In the genomic region with DNA sequence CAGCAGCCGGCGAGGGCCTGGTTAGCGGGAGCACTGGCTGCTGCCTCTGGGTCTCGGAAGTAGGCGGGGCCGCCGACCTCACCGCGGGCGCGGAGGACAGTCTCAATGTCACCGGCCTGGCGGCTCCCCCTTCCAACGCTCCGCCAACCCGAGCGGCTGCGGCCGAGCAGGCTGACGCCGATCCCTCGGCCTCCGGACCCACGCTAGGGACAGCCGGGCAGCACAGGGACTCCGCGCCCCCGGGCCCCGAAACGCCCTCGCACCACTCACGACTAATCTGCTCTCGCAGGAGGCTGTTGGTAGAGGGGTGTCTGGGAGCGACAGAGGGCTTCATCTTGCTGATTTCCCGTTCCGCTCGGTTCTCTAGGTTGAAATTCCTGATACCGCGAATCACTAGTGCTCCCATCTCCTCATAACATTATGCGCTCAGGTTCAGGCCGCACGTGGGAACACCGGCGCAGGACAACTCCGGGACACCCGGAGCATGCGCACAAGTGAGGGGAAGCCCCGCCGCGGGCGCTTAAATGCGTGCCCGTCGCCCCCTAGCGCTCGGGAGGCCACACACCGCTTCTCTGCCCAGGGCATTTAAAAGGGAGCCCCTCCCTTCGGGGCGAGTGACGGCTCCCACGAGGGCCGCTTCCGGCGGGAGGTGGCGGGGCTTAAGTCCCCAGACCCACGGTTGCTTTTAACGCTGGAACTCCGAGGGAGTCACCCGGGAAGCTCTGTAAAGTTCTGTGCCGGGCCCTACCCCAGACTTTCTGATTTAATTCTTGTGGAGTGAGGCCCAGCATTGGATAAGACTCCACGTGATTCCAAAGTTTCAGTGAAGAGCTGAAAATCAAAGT, we compare ENCODE assay signal across 8 cellular contexts. TPM values are rescaled to one million over a fixed set of nuclear protein-coding genes. Genes with fewer than 3 reads are reported as not detected.
DNase-seq lines count a peak whose midpoint lies in the region; ATAC-seq and TF ChIP-seq lines count a peak whose summit lies in the region.

A gene (minus strand): TSS at position 496 of the 845 bp plus-strand sequence. CDS start 90 bp downstream, at position 406.

- DNase-seq in DMS79 treated with DMSO at 0.1 percent for 48 hours (lab: John Stamatoyannopoulos, UW), result peak; percentile 86
- peak; percentile 89 for DNase-seq in KG1 (lab: John Stamatoyannopoulos, UW)
- peak; percentile 95 for DNase-seq in activated T-cell treated with anti-CD3 and anti-CD28 coated beads, Interleukin-2, amount 50 U/mL, for 4 hours
- peak; percentile 97 for DNase-seq in myocyte (ENCODE audit: low read depth)
- peak; percentile 90 to 92 for DNase-seq in stimulated activated CD8-positive, alpha-beta memory T cell treated with anti-CD3 and anti-CD28 coated beads, Interleukin-7, amount 100 ng/mL, for 48 hours (ENCODE audit: extremely low read depth in 1 of 2, low read depth in 1 of 2)

- H3K27me3 Mint-ChIP-seq in activated T-cell treated with anti-CD3 and anti-CD28 coated beads, Interleukin-2, amount 50 U/mL, for 4 hours (ENCODE audit: low read depth), result peaks cover 10% of the 10 kb centered on the region

- peaks cover 14% of the 10 kb centered on the region for H3K36me3 Mint-ChIP-seq in activated T-cell treated with anti-CD3 and anti-CD28 coated beads, Interleukin-2, amount 50 U/mL, for 4 hours (ENCODE audit: insufficient read depth)

- H3K4me1 Mint-ChIP-seq in activated T-cell treated with anti-CD3 and anti-CD28 coated beads, Interleukin-2, amount 50 U/mL, for 4 hours (ENCODE audit: low read depth), result peaks cover 36% of the 10 kb centered on the region

- ATAC-seq in GM21723 (IDR thresholded peaks at IDR 0.05; ENCODE audit: unreplicated experiment), result peak; percentile 92
- ATAC-seq in activated T-cell treated with anti-CD3 and anti-CD28 coated beads, Interleukin-2, amount 50 U/mL, for 4 hours, result peak; percentile 94 to 95
- ATAC-seq in esophagus mucosa, result peak; percentile 100

- H3K9me3 Mint-ChIP-seq in activated T-cell treated with anti-CD3 and anti-CD28 coated beads, Interleukin-2, amount 50 U/mL, for 4 hours, result no peaks in the 10 kb centered on the region

- peak within 1 kb of the TSS; percentile 97 for H3K4me3 Mint-ChIP-seq in activated T-cell treated with anti-CD3 and anti-CD28 coated beads, Interleukin-2, amount 50 U/mL, for 4 hours

TF ChIP-seq in PFSK-1, 5 proteins besides CTCF, POLR2A, EP300 and RAD21:
- TF ChIP-seq FOXP2 (optimal IDR thresholded peaks at IDR 0.05; ENCODE audit: borderline replicate concordance, extremely low read depth, extremely low read length, insufficient read depth), result peak; percentile 27
- TF ChIP-seq TAF1 (IDR thresholded peaks at IDR 0.05; ENCODE audit: borderline replicate concordance, insufficient read depth, low read length), result peak; percentile 77
- peak; percentile 81; the same call in 1 of the 2 replicates for TF ChIP-seq SIN3A (IDR thresholded peaks at IDR 0.05; ENCODE audit: borderline replicate concordance, insufficient read depth, low read length)
- TF ChIP-seq POLR2AphosphoS5 (IDR thresholded peaks at IDR 0.05; ENCODE audit: low read depth, low read length), result peak; percentile 92
- TF ChIP-seq, protein P1, sequence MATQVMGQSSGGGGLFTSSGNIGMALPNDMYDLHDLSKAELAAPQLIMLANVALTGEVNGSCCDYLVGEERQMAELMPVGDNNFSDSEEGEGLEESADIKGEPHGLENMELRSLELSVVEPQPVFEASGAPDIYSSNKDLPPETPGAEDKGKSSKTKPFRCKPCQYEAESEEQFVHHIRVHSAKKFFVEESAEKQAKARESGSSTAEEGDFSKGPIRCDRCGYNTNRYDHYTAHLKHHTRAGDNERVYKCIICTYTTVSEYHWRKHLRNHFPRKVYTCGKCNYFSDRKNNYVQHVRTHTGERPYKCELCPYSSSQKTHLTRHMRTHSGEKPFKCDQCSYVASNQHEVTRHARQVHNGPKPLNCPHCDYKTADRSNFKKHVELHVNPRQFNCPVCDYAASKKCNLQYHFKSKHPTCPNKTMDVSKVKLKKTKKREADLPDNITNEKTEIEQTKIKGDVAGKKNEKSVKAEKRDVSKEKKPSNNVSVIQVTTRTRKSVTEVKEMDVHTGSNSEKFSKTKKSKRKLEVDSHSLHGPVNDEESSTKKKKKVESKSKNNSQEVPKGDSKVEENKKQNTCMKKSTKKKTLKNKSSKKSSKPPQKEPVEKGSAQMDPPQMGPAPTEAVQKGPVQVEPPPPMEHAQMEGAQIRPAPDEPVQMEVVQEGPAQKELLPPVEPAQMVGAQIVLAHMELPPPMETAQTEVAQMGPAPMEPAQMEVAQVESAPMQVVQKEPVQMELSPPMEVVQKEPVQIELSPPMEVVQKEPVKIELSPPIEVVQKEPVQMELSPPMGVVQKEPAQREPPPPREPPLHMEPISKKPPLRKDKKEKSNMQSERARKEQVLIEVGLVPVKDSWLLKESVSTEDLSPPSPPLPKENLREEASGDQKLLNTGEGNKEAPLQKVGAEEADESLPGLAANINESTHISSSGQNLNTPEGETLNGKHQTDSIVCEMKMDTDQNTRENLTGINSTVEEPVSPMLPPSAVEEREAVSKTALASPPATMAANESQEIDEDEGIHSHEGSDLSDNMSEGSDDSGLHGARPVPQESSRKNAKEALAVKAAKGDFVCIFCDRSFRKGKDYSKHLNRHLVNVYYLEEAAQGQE (IDR thresholded peaks at IDR 0.05; ENCODE audit: insufficient read depth in 1 of 2, low read depth in 2 of 2, low read length in 2 of 2), result no peak

RNA-seq across cellular contexts. Expression of the gene that starts here (rescaled TPM):
- polyA plus RNA-seq in PFSK-1 (2012; ENCODE audit: insufficient read length, low read depth), result 70.5 TPM
- 100 to 1,000 TPM; 110 to 130 (median 115) TPM for total RNA-seq in activated T-cell treated with anti-CD3 and anti-CD28 coated beads, Interleukin-2, amount 50 U/mL, for 4 hours
- total RNA-seq in esophagus mucosa, result 20.6 TPM
- 29.6 and 41.4 TPM in 2 replicates for total RNA-seq in myocyte
- 19.4 TPM for polyA plus RNA-seq in myocyte (2012)

Comparison
In these comparisons a context has a peak if more than half of its experiments do, and no peak if none do; other contexts are left out.
1. Peak in every context shown above with its lines: DNase-seq and ATAC-seq.